In genomic region chr7:97006146-97006950, GRCh38 we compare ENCODE assay signal across 1 cellular context.
A peak's percentile ranks its signal among the peaks of the same experiment; 100 is the strongest.
TF ChIP-seq lines count a peak whose summit lies in the region.

No MANE protein-coding gene starts in this region.

TF ChIP-seq in HepG2, 621 proteins besides CTCF, POLR2A, EP300 and RAD21 (continued from another document and continues in another):
- TF ChIP-seq AHDC1 (CRISPR knock-in tag; IDR thresholded peaks at IDR 0.05; ENCODE audit: borderline replicate concordance) = 0 out of 2 replicates have a peak, but pooled peaks have one; percentile 23
- TF ChIP-seq THAP8 (CRISPR knock-in tag; IDR thresholded peaks at IDR 0.05; ENCODE audit: borderline replicate concordance) = 0 out of 2 replicates have a peak, but pooled peaks have one; percentile 64
- peak; percentile 57; the same call in 1 of the 2 replicates for TF ChIP-seq ZNF841 (CRISPR knock-in tag; IDR thresholded peaks at IDR 0.05; ENCODE audit: borderline replicate concordance)
- TF ChIP-seq SAFB2 (CRISPR knock-in tag; IDR thresholded peaks at IDR 0.05; ENCODE audit: borderline replicate concordance, low read depth) = 0 out of 2 replicates have a peak, but pooled peaks have one; percentile 50
- TF ChIP-seq HOXA9 (CRISPR knock-in tag; IDR thresholded peaks at IDR 0.05; ENCODE audit: borderline replicate concordance) = peak; percentile 68; the same call in 1 of the 2 replicates
- no peak for TF ChIP-seq HNF1A (IDR thresholded peaks at IDR 0.05; ENCODE audit: low read depth)
- TF ChIP-seq HNF1A (CRISPR knock-in tag; IDR thresholded peaks at IDR 0.05; ENCODE audit: borderline replicate concordance) = peak; percentile 42; the same call in 1 of the 2 replicates
- 0 out of 2 replicates have a peak, but pooled peaks have one; percentile 31 for TF ChIP-seq TRAFD1 (CRISPR knock-in tag; IDR thresholded peaks at IDR 0.05; ENCODE audit: borderline replicate concordance)
- TF ChIP-seq ZNF18 (CRISPR knock-in tag; IDR thresholded peaks at IDR 0.05; ENCODE audit: insufficient replicate concordance) = peak; percentile 35
- no peak for TF ChIP-seq DDIT3 (CRISPR knock-in tag; IDR thresholded peaks at IDR 0.05)
- no peak for TF ChIP-seq ESRRA (CRISPR knock-in tag; IDR thresholded peaks at IDR 0.05; ENCODE audit: low read depth)
- no peak; the same call in 1 of the 2 replicates for TF ChIP-seq MTA1 (CRISPR knock-in tag; IDR thresholded peaks at IDR 0.05; ENCODE audit: borderline replicate concordance)
- 0 out of 2 replicates have a peak, but pooled peaks have one; percentile 19 for TF ChIP-seq HDAC2 (CRISPR knock-in tag; IDR thresholded peaks at IDR 0.05)
- 0 out of 2 replicates have a peak, but pooled peaks have one; percentile 55 for TF ChIP-seq KLF6 (CRISPR knock-in tag; IDR thresholded peaks at IDR 0.05)
- TF ChIP-seq MXD3 (CRISPR knock-in tag; IDR thresholded peaks at IDR 0.05) = 0 out of 2 replicates have a peak, but pooled peaks have one; percentile 38
- TF ChIP-seq DNMT1 (CRISPR knock-in tag; IDR thresholded peaks at IDR 0.05) = no peak
- TF ChIP-seq DZIP1 (CRISPR knock-in tag; IDR thresholded peaks at IDR 0.05) = 0 out of 2 replicates have a peak, but pooled peaks have one; percentile 13
- peak; percentile 26; the same call in 1 of the 2 replicates for TF ChIP-seq ZSCAN31 (CRISPR knock-in tag; IDR thresholded peaks at IDR 0.05; ENCODE audit: low read depth)
- 0 out of 2 replicates have a peak, but pooled peaks have one; percentile 1 for TF ChIP-seq MEIS2 (CRISPR knock-in tag; IDR thresholded peaks at IDR 0.05)
- peak; percentile 48; the same call in 1 of the 2 replicates for TF ChIP-seq ARID4A (CRISPR knock-in tag; IDR thresholded peaks at IDR 0.05; ENCODE audit: borderline replicate concordance)
- peak; percentile 67 for TF ChIP-seq RBM39 (IDR thresholded peaks at IDR 0.05; ENCODE audit: low read depth, low read length, poor library complexity, severe bottlenecking)
- TF ChIP-seq SP1 (IDR thresholded peaks at IDR 0.05) = no peak
- peak; percentile 16; the same call in 1 of the 2 replicates for TF ChIP-seq SP1 (CRISPR knock-in tag; IDR thresholded peaks at IDR 0.05)
- no peak for TF ChIP-seq ZBTB37 (CRISPR knock-in tag; IDR thresholded peaks at IDR 0.05)
- TF ChIP-seq ZNF543 (CRISPR knock-in tag; IDR thresholded peaks at IDR 0.05) = 0 out of 2 replicates have a peak, but pooled peaks have one; percentile 8
- 0 out of 2 replicates have a peak, but pooled peaks have one; percentile 38 for TF ChIP-seq RXRB (CRISPR knock-in tag; IDR thresholded peaks at IDR 0.05; ENCODE audit: borderline replicate concordance)
- TF ChIP-seq ZNF598 (CRISPR knock-in tag; IDR thresholded peaks at IDR 0.05; ENCODE audit: borderline replicate concordance) = no peak; the same call in 1 of the 2 replicates
